In genomic region chr17:81536299-81537290, GRCh38 we compare ENCODE assay signal across 13 cellular contexts. TPM values are rescaled to one million over a fixed set of nuclear protein-coding genes. Genes with fewer than 3 reads are reported as not detected.
DNase-seq lines count a peak whose midpoint lies in the region; ATAC-seq and TF ChIP-seq lines count a peak whose summit lies in the region.
"Had no signal": no experiment of that assay in that cellular context is flagged by ENCODE, and none has a peak within 500 bp of the region (broad histone marks: within the 10 kb centered on the region; RNA-seq: fewer than 3 reads in every experiment).

No MANE protein-coding gene starts in this region.

- peak; percentile 11 for ATAC-seq in activated naive CD8-positive, alpha-beta T cell treated with anti-CD3 and anti-CD28 coated beads, Interleukin-2, amount 50 U/mL, for 24 hours
- no peak for ATAC-seq in GM19328 (IDR thresholded peaks at IDR 0.05; ENCODE audit: unreplicated experiment)

- H3K4me1 Mint-ChIP-seq in activated naive CD4-positive, alpha-beta T cell treated with anti-CD3 and anti-CD28 coated beads, Interleukin-2, amount 50 U/mL, for 24 hours, result no peaks in the 10 kb centered on the region
- no peaks in the 10 kb centered on the region for H3K4me1 Mint-ChIP-seq in activated naive CD8-positive, alpha-beta T cell treated with anti-CD3 and anti-CD28 coated beads, Interleukin-2, amount 50 U/mL, for 24 hours
- H3K4me1 Mint-ChIP-seq: CD4-positive, CD25-positive, alpha-beta regulatory T cell had no signal

- H3K27me3 ChIP-seq in iPS-20b (ENCODE audit: insufficient read depth, low read length) (peaks cover 48% of the 10 kb centered on the region), stomach (peaks cover 0 to 56% (median 25%) of the 10 kb centered on the region in 3 donors)
- H3K27me3 ChIP-seq: uterus had no signal

- H3K9ac ChIP-seq in iPS-20b (ENCODE audit: low read depth, low read length), result peak overlapping the region; percentile 10; the same call in 1 of the 2 replicates

- no peaks in the 10 kb centered on the region for H3K4me1 ChIP-seq in iPS-20b (ENCODE audit: insufficient read depth, low read length)
- peaks cover 18 to 25% (median 23%) of the 10 kb centered on the region in 4 donors for H3K4me1 ChIP-seq in stomach
- H3K4me1 ChIP-seq: uterus had no signal

- intact Hi-C loops in stomach (cut with DNase I; ENCODE audit: low total_unique reads), result no loop called here

- H3K4me3 Mint-ChIP-seq in activated naive CD4-positive, alpha-beta T cell treated with anti-CD3 and anti-CD28 coated beads, Interleukin-2, amount 50 U/mL, for 24 hours, result no peak overlapping the region
- H3K4me3 Mint-ChIP-seq in activated naive CD8-positive, alpha-beta T cell treated with anti-CD3 and anti-CD28 coated beads, Interleukin-2, amount 50 U/mL, for 24 hours, result no peak overlapping the region
- H3K4me3 Mint-ChIP-seq: activated T-cell treated with anti-CD3 and anti-CD28 coated beads, Interleukin-2, amount 50 U/mL, for 4 hours; CD4-positive, CD25-positive, alpha-beta regulatory T cell had no signal

- no peaks in the 10 kb centered on the region for H3K9me3 Mint-ChIP-seq in activated naive CD4-positive, alpha-beta T cell treated with anti-CD3 and anti-CD28 coated beads, Interleukin-2, amount 50 U/mL, for 24 hours
- no peaks in the 10 kb centered on the region for H3K9me3 Mint-ChIP-seq in activated naive CD8-positive, alpha-beta T cell treated with anti-CD3 and anti-CD28 coated beads, Interleukin-2, amount 50 U/mL, for 24 hours
- H3K9me3 Mint-ChIP-seq: activated T-cell treated with anti-CD3 and anti-CD28 coated beads, Interleukin-2, amount 50 U/mL, for 4 hours; CD4-positive, CD25-positive, alpha-beta regulatory T cell had no signal

- H3K27ac ChIP-seq in iPS-20b (ENCODE audit: low read length) (no peak overlapping the region), stomach (no peak overlapping the region)
- H3K27ac ChIP-seq: epithelial cell of prostate, uterus had no signal

- H3K27me3 Mint-ChIP-seq in activated naive CD4-positive, alpha-beta T cell treated with anti-CD3 and anti-CD28 coated beads, Interleukin-2, amount 50 U/mL, for 24 hours, result peaks cover 2% of the 10 kb centered on the region
- H3K27me3 Mint-ChIP-seq in activated naive CD8-positive, alpha-beta T cell treated with anti-CD3 and anti-CD28 coated beads, Interleukin-2, amount 50 U/mL, for 24 hours, result peaks cover 9% of the 10 kb centered on the region

- H3K27ac Mint-ChIP-seq in activated naive CD4-positive, alpha-beta T cell treated with anti-CD3 and anti-CD28 coated beads, Interleukin-2, amount 50 U/mL, for 24 hours, result peak overlapping the region; percentile 31
- H3K27ac Mint-ChIP-seq in activated naive CD8-positive, alpha-beta T cell treated with anti-CD3 and anti-CD28 coated beads, Interleukin-2, amount 50 U/mL, for 24 hours, result no peak overlapping the region

- no peaks in the 10 kb centered on the region for H3K36me3 Mint-ChIP-seq in activated naive CD4-positive, alpha-beta T cell treated with anti-CD3 and anti-CD28 coated beads, Interleukin-2, amount 50 U/mL, for 24 hours
- H3K36me3 Mint-ChIP-seq in activated naive CD8-positive, alpha-beta T cell treated with anti-CD3 and anti-CD28 coated beads, Interleukin-2, amount 50 U/mL, for 24 hours (ENCODE audit: low read depth), result peaks cover 2% of the 10 kb centered on the region

- H3K36me3 ChIP-seq in iPS-20b (ENCODE audit: insufficient read depth, low read depth, low read length) (peaks cover 6% of the 10 kb centered on the region; the same call in 1 of the 2 replicates), stomach (peaks cover 14 to 38% (median 35%) of the 10 kb centered on the region in 4 donors)
- H3K36me3 ChIP-seq: uterus had no signal

- no peak for TF ChIP-seq EP300 in stomach (IDR thresholded peaks at IDR 0.05)

- WGBS in stomach, 5 donors, result 3 to 12% (median 5%) methylated on average over 26 to 89 of the region's 89 CpGs

- TF ChIP-seq CTCF in stomach (IDR thresholded peaks at IDR 0.05), result no peak

- H3K4me3 ChIP-seq in iPS-20b (ENCODE audit: low read length), result peak overlapping the region; percentile 29; the same call in 1 of the 2 replicates
- H3K4me3 ChIP-seq in stomach, result peak overlapping the region in 1 of 4 donors; percentile 18
- H3K4me3 ChIP-seq: uterus had no signal

- TF ChIP-seq POLR2A in stomach (IDR thresholded peaks at IDR 0.05), result no peak

- no peak for DNase-seq in activated naive CD4-positive, alpha-beta T cell (lab: John Stamatoyannopoulos, UW)
- DNase-seq in activated naive CD8-positive, alpha-beta T cell treated with anti-CD3 and anti-CD28 coated beads, Interleukin-2, amount 50 U/mL, for 24 hours, result no peak
- peak; percentile 59 for DNase-seq in stomach
- no peak for DNase-seq in NCI-H69 (lab: John Stamatoyannopoulos, UW)
- no peak for DNase-seq in HK-2 (ENCODE audit: unreplicated experiment)
- DNase-seq: activated T-cell treated with anti-CD3 and anti-CD28 coated beads, Interleukin-2, amount 50 U/mL, for 4 hours; islet precursor cell; uterus had no signal

- H3K9me3 ChIP-seq in iPS-20b (ENCODE audit: insufficient read depth, low read depth, low read length), result no peaks in the 10 kb centered on the region
- H3K9me3 ChIP-seq in stomach, result no peaks in the 10 kb centered on the region
- H3K9me3 ChIP-seq: uterus had no signal

RNA-seq across cellular contexts. Expression of gene FSCN2, which starts 8.4 kb away (rescaled TPM):
- 10 to 100 TPM in 1 of 5 donors, 1 to 10 TPM in 3, not detected in 1; 2.8 to 21.7 (median 6.2) TPM for total RNA-seq in stomach
- 1 to 10 TPM in 2 of 3 donors, under 1 TPM in 1; 0.90 to 2.7 (median 2.1) TPM for polyA plus RNA-seq in stomach

RNA-seq across cellular contexts. Expression of gene FAAP100, which starts 15.6 kb away (rescaled TPM):
- 100 to 1,000 TPM in 1 of 5 donors, 10 to 100 TPM in 4; 11.9 to 130 (median 51.8) TPM for total RNA-seq in stomach
- 10 to 100 TPM; 12.2 to 17.1 (median 17.0) TPM for polyA plus RNA-seq in stomach

RNA-seq across cellular contexts. Expression of gene ACTG1, which starts 24.0 kb away (rescaled TPM):
- total RNA-seq in stomach, result 1,000 to 10,000 TPM in 4 of 5 donors, 100 to 1,000 TPM in 1; 978 to 2,952 (median 1,777) TPM
- polyA plus RNA-seq in stomach, result 1,000 to 10,000 TPM; 1,866 to 2,457 (median 2,070) TPM
